In genomic region chr6:129748212-129748900, GRCh38 we compare ENCODE assay signal across 9 cellular contexts. TPM values are rescaled to one million over a fixed set of nuclear protein-coding genes. Genes with fewer than 3 reads are reported as not detected.
DNase-seq lines count a peak whose midpoint lies in the region; ATAC-seq and TF ChIP-seq lines count a peak whose summit lies in the region.
"Had no signal": no experiment of that assay in that cellular context is flagged by ENCODE, and none has a peak within 500 bp of the region (broad histone marks: within the 10 kb centered on the region; RNA-seq: fewer than 3 reads in every experiment).

No MANE protein-coding gene starts in this region.

- no peaks in the 10 kb centered on the region for H3K27me3 ChIP-seq in Peyer's patch

- no peak for TF ChIP-seq CTCF in Peyer's patch (IDR thresholded peaks at IDR 0.05)

- peaks cover 0 to 11% (median 5%) of the 10 kb centered on the region in 4 donors for H3K4me1 ChIP-seq in Peyer's patch

- ATAC-seq in HG03025 (IDR thresholded peaks at IDR 0.05; ENCODE audit: low FRiP score, unreplicated experiment) (peak; percentile 98), left colon (peak; percentile 51)

- H3K4me3 ChIP-seq in Peyer's patch, result peak overlapping the region in 1 of 4 donors; percentile 1

- no peaks in the 10 kb centered on the region for H3K36me3 Mint-ChIP-seq in activated naive CD4-positive, alpha-beta T cell treated with anti-CD3 and anti-CD28 coated beads for 36 hours (ENCODE audit: low read depth)

- peak overlapping the region; percentile 48 to 74 (median 62) for H3K27ac ChIP-seq in Peyer's patch
- H3K27ac ChIP-seq: C4-2B had no signal

- peak overlapping the region; percentile 93 for H3K27ac Mint-ChIP-seq in activated naive CD4-positive, alpha-beta T cell treated with anti-CD3 and anti-CD28 coated beads for 36 hours

- intact Hi-C loops in activated naive CD4-positive, alpha-beta T cell treated with anti-CD3 and anti-CD28 coated beads for 36 hours (cut with micrococcal nuclease), result loop anchor here (1.0 to 10.0 kb wide), 7 partner anchors 19 to 1844 kb away; partner anchors contain the start of gene THEMIS
- intact Hi-C loops in left colon (cut with DNase I, micrococcal nuclease), result loop anchor here in 1 of 2 donors (10.0 kb wide), 1 partner anchor 154 kb away; no protein-coding TSS in a partner anchor

- H3K4me1 Mint-ChIP-seq in activated naive CD4-positive, alpha-beta T cell treated with anti-CD3 and anti-CD28 coated beads for 36 hours (ENCODE audit: low read depth), result peaks cover 68% of the 10 kb centered on the region

- H3K9me3 ChIP-seq in Peyer's patch, result no peaks in the 10 kb centered on the region

- H3K4me3 Mint-ChIP-seq in activated naive CD4-positive, alpha-beta T cell treated with anti-CD3 and anti-CD28 coated beads for 36 hours, result peak overlapping the region; percentile 46

- H3K27me3 Mint-ChIP-seq in activated naive CD4-positive, alpha-beta T cell treated with anti-CD3 and anti-CD28 coated beads for 36 hours (ENCODE audit: low read depth), result no peaks in the 10 kb centered on the region

- TF ChIP-seq POLR2A in Peyer's patch (IDR thresholded peaks at IDR 0.05), result no peak

- CTCF ChIA-PET in activated naive CD4-positive, alpha-beta T cell treated with anti-CD3 and anti-CD28 coated beads for 36 hours (lab: Charles Lee), result interaction anchor here (0.8 to 2.3 kb wide), 7 partner anchors 12 to 273 kb away, joined by 3 to 5 read pairs (median 4); no protein-coding TSS in a partner anchor

- DNase-seq in SIG-M5 treated with dmso at 0.1 percent for 504 hours (lab: John Stamatoyannopoulos, UW; ENCODE audit: unreplicated experiment), result peak; percentile 6
- DNase-seq in SIG-M5 (lab: John Stamatoyannopoulos, UW), result no peak
- peak in 2 of 3 donors; percentile 61 to 73 for DNase-seq in Peyer's patch
- peak; percentile 81 for DNase-seq in activated naive CD4-positive, alpha-beta T cell treated with anti-CD3 and anti-CD28 coated beads for 36 hours
- peak; percentile 20 to 52 for DNase-seq in left colon
- DNase-seq in stimulated activated CD8-positive, alpha-beta memory T cell treated with anti-CD3 and anti-CD28 coated beads, Interleukin-4, amount 100 ng/mL, for 4 hours (ENCODE audit: low read depth in 2 of 2, low spot score in 1 of 2), result peak; percentile 23 to 24
- no peak for DNase-seq in Kasumi-1 (lab: John Stamatoyannopoulos, UW)

- H3K9me3 Mint-ChIP-seq in activated naive CD4-positive, alpha-beta T cell treated with anti-CD3 and anti-CD28 coated beads for 36 hours, result no peaks in the 10 kb centered on the region

- H3K36me3 ChIP-seq in Peyer's patch, result no peaks in the 10 kb centered on the region

RNA-seq across cellular contexts. Expression of gene ARHGAP18, which starts 38.4 kb away (rescaled TPM):
- total RNA-seq in Peyer's patch (10 to 100 TPM; 26.1 to 45.4 (median 33.5) TPM), left colon (10 to 100 TPM; 19.9 to 26.9 TPM)
- total RNA-seq in activated naive CD4-positive, alpha-beta T cell treated with anti-CD3 and anti-CD28 coated beads for 36 hours, result 1 to 10 TPM; 3.2 to 3.7 TPM

Comparison
In these comparisons a context has a peak if more than half of its experiments do, and no peak if none do; other contexts are left out.
1. DNase-seq: peak in SIG-M5 treated with dmso at 0.1 percent for 504 hours (single experiment), Peyer's patch (2 of 3), activated naive CD4-positive, alpha-beta T cell treated with anti-CD3 and anti-CD28 coated beads for 36 hours (single experiment), left colon (2 of 2) and stimulated activated CD8-positive, alpha-beta memory T cell treated with anti-CD3 and anti-CD28 coated beads, Interleukin-4, amount 100 ng/mL, for 4 hours (2 of 2); none in SIG-M5 (single experiment) and Kasumi-1 (0 of 2).
2. RNA of gene ARHGAP18, which starts 38.4 kb away (total RNA-seq): 26.1 to 45.4 TPM in Peyer's patch and 19.9 to 26.9 TPM in left colon; 3.2 to 3.7 TPM in activated naive CD4-positive, alpha-beta T cell treated with anti-CD3 and anti-CD28 coated beads for 36 hours; every median in the first group is over 4 times any median in the second.